Comparison of ENCODE assay signal across 33 cellular contexts in the genomic region with DNA sequence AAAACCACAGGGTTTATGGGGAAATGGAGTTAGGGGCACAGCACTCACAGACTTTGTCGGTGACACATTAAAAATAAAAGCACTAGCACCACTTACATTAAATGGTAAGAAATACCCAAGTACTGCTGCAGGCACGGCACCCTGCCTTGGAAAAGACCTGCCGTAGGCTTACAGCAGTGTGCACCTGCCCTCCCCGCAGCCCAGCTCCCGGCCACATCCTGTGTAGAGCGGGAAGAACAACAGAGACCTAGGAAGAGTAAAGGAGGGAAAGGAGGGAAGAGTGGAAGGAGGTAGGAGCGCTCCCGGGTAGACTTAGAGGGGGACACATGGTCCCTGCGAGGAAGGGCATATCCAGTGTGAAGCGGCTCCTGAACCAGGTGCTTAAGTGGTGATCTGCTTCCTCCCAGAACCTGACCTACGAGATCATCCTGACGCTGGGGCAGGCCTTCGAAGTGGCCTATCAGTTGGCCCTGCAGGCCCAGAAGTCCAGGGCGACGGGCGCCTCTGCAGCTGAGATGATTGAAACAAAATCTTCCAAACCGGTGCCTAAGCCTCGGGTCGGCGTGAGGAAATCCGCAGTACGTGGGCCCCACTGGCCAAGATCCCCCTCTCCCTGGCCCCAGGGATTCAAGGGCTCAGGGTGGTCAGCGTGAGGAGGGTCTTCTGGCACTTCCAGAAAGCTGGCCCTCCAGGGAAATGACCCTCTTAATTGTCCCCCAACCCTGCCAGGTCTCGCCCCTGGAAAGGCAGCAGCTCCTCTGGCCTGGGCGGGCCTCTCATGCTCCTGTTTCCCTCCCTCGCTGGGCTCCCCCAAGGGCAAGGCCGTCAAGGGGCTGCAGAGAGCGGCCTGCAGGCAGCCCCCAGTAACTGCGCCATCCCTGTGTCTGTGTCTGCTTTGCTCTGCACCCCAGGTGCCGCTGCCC. TPM values are rescaled to one million over a fixed set of nuclear protein-coding genes. Genes with fewer than 3 reads are reported as not detected.
DNase-seq lines count a peak whose midpoint lies in the region; ATAC-seq and TF ChIP-seq lines count a peak whose summit lies in the region.
"Had no signal": no experiment of that assay in that cellular context is flagged by ENCODE, and none has a peak within 500 bp of the region (broad histone marks: within the 10 kb centered on the region; RNA-seq: fewer than 3 reads in every experiment).

No MANE protein-coding gene starts in this region.

- H3K23ac ChIP-seq in H9 (ENCODE audit: insufficient read length, low read depth, low read length), result no peak overlapping the region

- no peak overlapping the region for H2BK20ac ChIP-seq in H9 (ENCODE audit: low read depth, low read length, poor library complexity, severe bottlenecking)

- no peak overlapping the region for H2AFZ ChIP-seq in SK-N-SH (ENCODE audit: low read depth)
- no peak overlapping the region for H2AFZ ChIP-seq in H9 (ENCODE audit: low read length)

- peaks cover 21 to 70% (median 58%) of the 10 kb centered on the region in 3 experiments; a peak in 6 of 7 replicates for H3K36me3 Mint-ChIP-seq in H9 (ENCODE audit: insufficient read depth in 1 of 3, low read depth in 3 of 3)

- H3K27me3 ChIP-seq in SK-N-SH (ENCODE audit: insufficient read depth) (no peaks in the 10 kb centered on the region), H9 (ENCODE audit: insufficient read depth, low read length) (no peaks in the 10 kb centered on the region), iPS-15b (ENCODE audit: control insufficient read depth, insufficient read depth, low read length) (no peaks in the 10 kb centered on the region), spleen (replicated peaks in 1 of 7) (no peaks in the 10 kb centered on the region)
- H3K27me3 ChIP-seq: SJSA1, tibial artery had no signal

- H3K4me1 Mint-ChIP-seq in H9, result peaks cover 24% of the 10 kb centered on the region in 2 experiments
- H3K4me1 Mint-ChIP-seq: activated CD4-positive, alpha-beta memory T cell treated with anti-CD3 and anti-CD28 coated beads, Interleukin-2, amount 10 ng/mL, durations not matched to agents 7 days and 5 days; activated naive CD8-positive, alpha-beta T cell treated with anti-CD3 and anti-CD28 coated beads, Interleukin-2, amount 50 U/mL, for 24 hours had no signal

- CTCF ChIA-PET in SK-N-SH (lab: Yijun Ruan, JAX), result no interaction called here

- H3K23me2 ChIP-seq in H9 (ENCODE audit: insufficient read length, low read depth, low read length, poor library complexity, severe bottlenecking), result no peaks in the 10 kb centered on the region

- H4K8ac ChIP-seq in H9 (replicated peaks; ENCODE audit: insufficient read length, low read depth, low read length), result no peak overlapping the region

- H3K4me1 ChIP-seq in SK-N-SH (ENCODE audit: control insufficient read depth in 1 of 2, insufficient read depth in 2 of 2, low read depth in 1 of 2, low read length in 1 of 2) (peaks cover 0 to 11% of the 10 kb centered on the region in 2 experiments; a peak in 1 of 4 replicates), H9 (ENCODE audit: insufficient read depth, low read length) (no peaks in the 10 kb centered on the region), iPS-15b (ENCODE audit: control insufficient read depth, insufficient read depth, low read length) (peaks cover 10% of the 10 kb centered on the region), spleen (peaks cover 9 to 57% (median 25%) of the 10 kb centered on the region in 6 donors)

- H3F3A ChIP-seq in SK-N-SH (replicated peaks; ENCODE audit: insufficient read depth), result no peaks in the 10 kb centered on the region

- no peak overlapping the region for H2AK5ac ChIP-seq in H9 (ENCODE audit: insufficient read length, low read length)

- H3K36me3 ChIP-seq in SK-N-SH (replicated peaks in 1 of 2; ENCODE audit: control insufficient read depth in 1 of 2, insufficient read depth in 2 of 2, low read length in 1 of 2) (peaks cover 0 to 41% of the 10 kb centered on the region in 2 experiments), iPS-15b (ENCODE audit: control insufficient read depth, insufficient read depth, low read length) (peaks cover 59% of the 10 kb centered on the region), spleen (peaks cover 0 to 100% (median 95%) of the 10 kb centered on the region in 6 donors)

- H3K56ac ChIP-seq in H9 (ENCODE audit: insufficient read length, low read depth, low read length), result no peak overlapping the region

- ATAC-seq in SK-N-SH treated with all-trans-retinoic acid at 6 μM for 48 hours (no peak), HG03095 (IDR thresholded peaks at IDR 0.05; ENCODE audit: unreplicated experiment) (no peak), HG03196 (IDR thresholded peaks at IDR 0.05; ENCODE audit: unreplicated experiment) (no peak), left cardiac atrium (no peak)
- ATAC-seq: activated naive CD8-positive, alpha-beta T cell treated with anti-CD3 and anti-CD28 coated beads, Interleukin-2, amount 50 U/mL, for 24 hours; CD8-positive, alpha-beta T cell; K562; sciatic nerve; stimulated activated naive CD8-positive, alpha-beta T cell treated with anti-CD3 and anti-CD28 coated beads, Interleukin-15, Interleukin-2, amounts not matched to agents 100 U/mL and 50 U/mL, for 24 hours had no signal

- no peak for TF ChIP-seq EP300 in SK-N-SH (IDR thresholded peaks at IDR 0.05; ENCODE audit: borderline replicate concordance in 1 of 2, low read depth in 1 of 2, low read length in 1 of 2)

- no peak for TF ChIP-seq RAD21 in SK-N-SH (IDR thresholded peaks at IDR 0.05; ENCODE audit: low read length)

- H4K5ac ChIP-seq in H9 (ENCODE audit: insufficient read length, low read depth, low read length), result no peak overlapping the region

- no peaks in the 10 kb centered on the region; a peak in 1 of 5 replicates for H3K9me3 Mint-ChIP-seq in H9
- H3K9me3 Mint-ChIP-seq: activated CD4-positive, alpha-beta memory T cell treated with anti-CD3 and anti-CD28 coated beads, Interleukin-2, amount 10 ng/mL, durations not matched to agents 7 days and 5 days; activated naive CD8-positive, alpha-beta T cell treated with anti-CD3 and anti-CD28 coated beads, Interleukin-2, amount 50 U/mL, for 24 hours; CD8-positive, alpha-beta T cell; neural crest cell had no signal

- H3K79me2 ChIP-seq in SK-N-SH (ENCODE audit: insufficient read depth) (no peaks in the 10 kb centered on the region), H9 (ENCODE audit: insufficient read depth, low read length) (no peaks in the 10 kb centered on the region)

- no peaks in the 10 kb centered on the region for H4K20me1 ChIP-seq in SK-N-SH (ENCODE audit: insufficient read depth)
- no peaks in the 10 kb centered on the region for H4K20me1 ChIP-seq in H9 (ENCODE audit: control insufficient read depth, insufficient read depth, insufficient read length)

- H3K27me3 Mint-ChIP-seq in H9 (ENCODE audit: low read depth), result no peaks in the 10 kb centered on the region
- H3K27me3 Mint-ChIP-seq: activated CD4-positive, alpha-beta memory T cell treated with anti-CD3 and anti-CD28 coated beads, Interleukin-2, amount 10 ng/mL, durations not matched to agents 7 days and 5 days; activated naive CD8-positive, alpha-beta T cell treated with anti-CD3 and anti-CD28 coated beads, Interleukin-2, amount 50 U/mL, for 24 hours; progenitor cell of endocrine pancreas had no signal

- H2BK120ac ChIP-seq in H9 (ENCODE audit: low read depth, low read length, poor library complexity, severe bottlenecking), result no peak overlapping the region

- 96% methylated on average over 23 of the region's 30 CpGs for WGBS in SK-N-SH (ENCODE audit: low lambda C conversion rate)
- WGBS in H9 (ENCODE audit: extremely low coverage, insufficient read length, low lambda C conversion rate), result no CpG with 5 or more reads among the region's 30 CpGs
- WGBS in spleen, 5 donors, result 89 to 94% (median 93%) methylated on average over 19 to 30 of the region's 30 CpGs

- H3T11ph ChIP-seq in H9 (ENCODE audit: low read length), result no peak overlapping the region

- no peak for TF ChIP-seq POLR2A in spleen (IDR thresholded peaks at IDR 0.05)

- H3K4me3 Mint-ChIP-seq in H9, result no peak overlapping the region
- H3K4me3 Mint-ChIP-seq: activated CD4-positive, alpha-beta memory T cell treated with anti-CD3 and anti-CD28 coated beads, Interleukin-2, amount 10 ng/mL, durations not matched to agents 7 days and 5 days; activated naive CD8-positive, alpha-beta T cell treated with anti-CD3 and anti-CD28 coated beads, Interleukin-2, amount 50 U/mL, for 24 hours; CD8-positive, alpha-beta T cell; neural crest cell had no signal

- H3K4me3 ChIP-seq in SK-N-SH (ENCODE audit: low read depth in 2 of 2, low read length in 1 of 2) (no peak overlapping the region), iPS-15b (ENCODE audit: low read depth, low read length) (no peak overlapping the region), spleen (no peak overlapping the region)
- H3K4me3 ChIP-seq: K562, SJSA1, tibial artery had no signal

- H3K79me1 ChIP-seq in H9 (ENCODE audit: insufficient read depth, low read depth, low read length, poor library complexity, severe bottlenecking), result no peaks in the 10 kb centered on the region

- no peaks in the 10 kb centered on the region for H3K9me3 ChIP-seq in SK-N-SH
- H3K9me3 ChIP-seq in H9 (ENCODE audit: control insufficient read depth, low read depth, low read length), result no peaks in the 10 kb centered on the region
- no peaks in the 10 kb centered on the region for H3K9me3 ChIP-seq in iPS-15b (ENCODE audit: control insufficient read depth, insufficient read depth, low read length)
- H3K9me3 ChIP-seq in spleen, result no peaks in the 10 kb centered on the region
- H3K9me3 ChIP-seq: SJSA1, tibial artery had no signal

- H3K9me2 ChIP-seq in SK-N-SH, result no peaks in the 10 kb centered on the region

- no peak overlapping the region for H2BK15ac ChIP-seq in H9 (ENCODE audit: low read depth, low read length)

- no peak overlapping the region for H4K91ac ChIP-seq in H9 (ENCODE audit: insufficient read length, low read depth, low read length)

- no peak overlapping the region for H2BK5ac ChIP-seq in H9 (ENCODE audit: insufficient read length, low read length)

- H3K27ac Mint-ChIP-seq in H9, result peak overlapping the region in 2 of 3 experiments; percentile 21 to 72; a peak in 6 of 7 replicates
- H3K27ac Mint-ChIP-seq: activated CD4-positive, alpha-beta memory T cell treated with anti-CD3 and anti-CD28 coated beads, Interleukin-2, amount 10 ng/mL, durations not matched to agents 7 days and 5 days; activated naive CD8-positive, alpha-beta T cell treated with anti-CD3 and anti-CD28 coated beads, Interleukin-2, amount 50 U/mL, for 24 hours; CD8-positive, alpha-beta T cell; progenitor cell of endocrine pancreas had no signal

- peak; percentile 14 for DNase-seq in SK-N-SH
- no peak for DNase-seq in H9
- DNase-seq in spleen, result peak; percentile 63
- no peak for DNase-seq in left cardiac atrium
- DNase-seq: activated CD4-positive, alpha-beta memory T cell treated with anti-CD3 and anti-CD28 coated beads, Interleukin-2, amount 10 ng/mL, durations not matched to agents 7 days and 5 days; activated gamma-delta T cell; activated naive CD8-positive, alpha-beta T cell treated with anti-CD3 and anti-CD28 coated beads, Interleukin-2, amount 50 U/mL, for 24 hours; activated T-cell treated with anti-CD3 and anti-CD28 coated beads for 4 hours; AML-193; left ventricle myocardium superior; NCI-H1105 treated with DMSO at 0.1 percent for 48 hours; NCI-H2081; NCI-H226; stimulated activated CD4-positive, alpha-beta T cell treated with anti-CD3 and anti-CD28 coated beads, Interleukin-15, amount 100 ng/mL, for 24 hours; stimulated activated naive CD8-positive, alpha-beta T cell treated with anti-CD3 and anti-CD28 coated beads, Interleukin-15, Interleukin-2, amounts not matched to agents 100 U/mL and 50 U/mL, for 24 hours; tibial artery had no signal

- no peak overlapping the region for H3K4ac ChIP-seq in H9 (ENCODE audit: low read depth, low read length)

- TF ChIP-seq CTCF in SK-N-SH (IDR thresholded peaks at IDR 0.05) (no peak), H9 (conservative IDR thresholded peaks at IDR 0.05) (no peak), spleen (IDR thresholded peaks at IDR 0.05 in 8 of 11, conservative IDR thresholded peaks at IDR 0.05 in 3 of 11) (no peak)

- no peak overlapping the region for H3K9ac ChIP-seq in SK-N-SH
- H3K9ac ChIP-seq in H9 (ENCODE audit: extremely low read depth, insufficient read length, low read length), result no peak overlapping the region
- peak overlapping the region; percentile 47 for H3K9ac ChIP-seq in iPS-15b (ENCODE audit: low read depth, low read length)

- no peak overlapping the region for H3K14ac ChIP-seq in H9 (ENCODE audit: insufficient read depth, low read length)

- H3K27ac ChIP-seq in SK-N-SH (ENCODE audit: low read depth in 2 of 2, low read length in 1 of 2), result no peak overlapping the region
- H3K27ac ChIP-seq in H9 (ENCODE audit: insufficient read length, low read depth, low read length), result no peak overlapping the region
- no peak overlapping the region for H3K27ac ChIP-seq in spleen
- H3K27ac ChIP-seq: 22Rv1, SJSA1, VCaP had no signal

- POLR2A ChIA-PET in SK-N-SH (lab: Yijun Ruan, JAX), result no interaction called here

- no peak overlapping the region for H3K18ac ChIP-seq in H9 (ENCODE audit: insufficient read length, low read depth, low read length)

- intact Hi-C loops in spleen (cut with DNase I; ENCODE audit: low total_unique reads), result no loop called here
- intact Hi-C loops in left cardiac atrium (cut with DNase I), result no loop called here

- H2BK12ac ChIP-seq in H9 (ENCODE audit: insufficient read length, low read depth, low read length), result no peak overlapping the region

- H3K4me2 ChIP-seq in SK-N-SH (no peak overlapping the region), H9 (ENCODE audit: insufficient read depth, insufficient read length, low read length) (no peak overlapping the region)

RNA-seq across cellular contexts. Expression of a gene that starts 55.5 kb away (rescaled TPM):
- polyA plus RNA-seq in SK-N-SH (2012; rRNA removed), result 0.05 and 0.16 TPM in 2 replicates
- polyA plus RNA-seq in SK-N-SH (2012; cell fraction: cytosol; rRNA removed), result 0.04 and 0.13 TPM in 2 replicates
- polyA plus RNA-seq in SK-N-SH (2012; cell fraction: nucleus; rRNA removed), result 0.08 and 0.18 TPM in 2 replicates
- total RNA-seq in H9 (2021), result not detected in 2 replicates
- total RNA-seq in spleen, result not detected
- not detected for polyA plus RNA-seq in spleen
- not detected for total RNA-seq in left cardiac atrium
- total RNA-seq: activated CD4-positive, alpha-beta memory T cell treated with anti-CD3 and anti-CD28 coated beads, Interleukin-2, amount 10 ng/mL, durations not matched to agents 7 days and 5 days; CD8-positive, alpha-beta T cell; epithelial cell of proximal tubule; fibroblast of villous mesenchyme; K562; left ventricle myocardium superior; MCF 10A; mononuclear cell; neural crest cell; progenitor cell of endocrine pancreas; sciatic nerve; T-helper 1 cell treated with Interleukin-12 subunit alpha and Interleukin-12 subunit beta and Interleukin-4 antibody, amounts not matched to agents 30 ng/mL and 1 ng/mL, for 36 hours had no signal
- polyA plus RNA-seq: K562 had no signal

Comparison
In these comparisons a context has a peak if more than half of its experiments do, and no peak if none do; other contexts are left out.
1. DNase-seq: peak in SK-N-SH (single experiment) and spleen (single experiment); none in H9 (single experiment) and left cardiac atrium (single experiment).